ENCODE assay signal across 19 cellular contexts in genomic region chr2:206054952-206055351, GRCh38. TPM values are rescaled to one million over a fixed set of nuclear protein-coding genes. Genes with fewer than 3 reads are reported as not detected.
DNase-seq lines count a peak whose midpoint lies in the region; ATAC-seq and FAIRE-seq lines count a peak whose summit lies in the region.
"Had no signal": no experiment of that assay in that cellular context is flagged by ENCODE, and none has a peak within 500 bp of the region (broad histone marks: within the 10 kb centered on the region; RNA-seq: fewer than 3 reads in every experiment).

No MANE protein-coding gene starts in this region.

- ATAC-seq in Right ventricle myocardium inferior: no peak
- ATAC-seq: CD8-positive, alpha-beta T cell; HCT116 had no signal

- DNase-seq in activated naive CD8-positive, alpha-beta T cell treated with anti-CD3 and anti-CD28 coated beads for 36 hours: no peak
- DNase-seq in NCI-H526 treated with DMSO at 0.1 percent for 48 hours (lab: John Stamatoyannopoulos, UW) (peak; percentile 36), MG63 (no peak), urothelium cell line (ENCODE audit: low spot score) (no peak), GM19240 (ENCODE audit: insufficient read length, low spot score) (no peak), Right ventricle myocardium inferior (ENCODE audit: missing footprints) (no peak)
- DNase-seq: CD8-positive, alpha-beta T cell; DMS53; GOT3; NCI-H1105; NCI-H2107; NCI-H2227 treated with DMSO at 0.1 percent for 48 hours; NCI-H510A treated with DMSO at 0.1 percent for 48 hours; SJCRH30 had no signal

- peaks cover 18% of the 10 kb centered on the region for H3K4me1 Mint-ChIP-seq in activated naive CD8-positive, alpha-beta T cell (ENCODE audit: low read depth)
- H3K4me1 Mint-ChIP-seq in activated naive CD8-positive, alpha-beta T cell treated with anti-CD3 and anti-CD28 coated beads for 36 hours: peaks cover 6% of the 10 kb centered on the region

- no peaks in the 10 kb centered on the region for H3K9me3 ChIP-seq in MG63
- H3K9me3 ChIP-seq: BLaER1, SJCRH30 had no signal

- H3K27me3 Mint-ChIP-seq in activated naive CD8-positive, alpha-beta T cell: no peaks in the 10 kb centered on the region
- H3K27me3 Mint-ChIP-seq in activated naive CD8-positive, alpha-beta T cell treated with anti-CD3 and anti-CD28 coated beads for 36 hours: no peaks in the 10 kb centered on the region

- no peaks in the 10 kb centered on the region for H3K9me3 Mint-ChIP-seq in activated naive CD8-positive, alpha-beta T cell (ENCODE audit: low read depth)
- H3K9me3 Mint-ChIP-seq in activated naive CD8-positive, alpha-beta T cell treated with anti-CD3 and anti-CD28 coated beads for 36 hours: no peaks in the 10 kb centered on the region
- H3K9me3 Mint-ChIP-seq: CD8-positive, alpha-beta T cell had no signal

- H3K27me3 ChIP-seq in MG63: no peaks in the 10 kb centered on the region
- H3K27me3 ChIP-seq: BLaER1, SJCRH30 had no signal

- H3K4me3 Mint-ChIP-seq in activated naive CD8-positive, alpha-beta T cell: no peak overlapping the region
- H3K4me3 Mint-ChIP-seq in activated naive CD8-positive, alpha-beta T cell treated with anti-CD3 and anti-CD28 coated beads for 36 hours: no peak overlapping the region
- H3K4me3 Mint-ChIP-seq: CD8-positive, alpha-beta T cell had no signal

- H3K36me3 ChIP-seq in MG63: peaks cover 17% of the 10 kb centered on the region

- peaks cover 18% of the 10 kb centered on the region for H3K36me3 Mint-ChIP-seq in activated naive CD8-positive, alpha-beta T cell
- peaks cover 31% of the 10 kb centered on the region for H3K36me3 Mint-ChIP-seq in activated naive CD8-positive, alpha-beta T cell treated with anti-CD3 and anti-CD28 coated beads for 36 hours

- no peak overlapping the region for H3K4me3 ChIP-seq in MG63
- H3K4me3 ChIP-seq: BLaER1, SJCRH30 had no signal

- H3K27ac Mint-ChIP-seq in activated naive CD8-positive, alpha-beta T cell: peak overlapping the region; percentile 4
- no peak overlapping the region for H3K27ac Mint-ChIP-seq in activated naive CD8-positive, alpha-beta T cell treated with anti-CD3 and anti-CD28 coated beads for 36 hours
- H3K27ac Mint-ChIP-seq: CD8-positive, alpha-beta T cell had no signal

- FAIRE-seq in endometrium (lab: Jason Lieb, UNC) (peak; percentile 50), urothelium cell line (lab: Jason Lieb, UNC) (no peak)
- FAIRE-seq: A204.1 had no signal

- intact Hi-C loops in Right ventricle myocardium inferior (cut with DNase I): no loop called here

RNA-seq across cellular contexts. Expression of gene INO80D, which starts 31.0 kb away (rescaled TPM):
- 10 to 100 TPM; 15.6 to 16.4 TPM for total RNA-seq in activated naive CD8-positive, alpha-beta T cell treated with anti-CD3 and anti-CD28 coated beads for 36 hours
- 1.1 and 3.5 TPM in 2 replicates for total RNA-seq in MG63 (2014; rRNA removed; shearing (Covaris generic); ENCODE audit: low replicate concordance)
- total RNA-seq in Right ventricle myocardium inferior: 12.6 TPM
